In genomic region chr6:25880601-25881000, GRCh38 we compare ENCODE assay signal across 2 cellular contexts.
TF ChIP-seq lines count a peak whose summit lies in the region.

No MANE protein-coding gene starts in this region.

TF ChIP-seq in HepG2, 621 proteins besides CTCF, POLR2A, EP300 and RAD21:
- TF ChIP-seq KDM4B (CRISPR knock-in tag; IDR thresholded peaks at IDR 0.05): no peak
- 0 out of 2 replicates have a peak, but pooled peaks have one; percentile 9 for TF ChIP-seq RARA (CRISPR knock-in tag; IDR thresholded peaks at IDR 0.05)
- 0 out of 2 replicates have a peak, but pooled peaks have one; percentile 20 for TF ChIP-seq PAXIP1 (CRISPR knock-in tag; conservative IDR thresholded peaks at IDR 0.05)
- TF ChIP-seq, protein P1, sequence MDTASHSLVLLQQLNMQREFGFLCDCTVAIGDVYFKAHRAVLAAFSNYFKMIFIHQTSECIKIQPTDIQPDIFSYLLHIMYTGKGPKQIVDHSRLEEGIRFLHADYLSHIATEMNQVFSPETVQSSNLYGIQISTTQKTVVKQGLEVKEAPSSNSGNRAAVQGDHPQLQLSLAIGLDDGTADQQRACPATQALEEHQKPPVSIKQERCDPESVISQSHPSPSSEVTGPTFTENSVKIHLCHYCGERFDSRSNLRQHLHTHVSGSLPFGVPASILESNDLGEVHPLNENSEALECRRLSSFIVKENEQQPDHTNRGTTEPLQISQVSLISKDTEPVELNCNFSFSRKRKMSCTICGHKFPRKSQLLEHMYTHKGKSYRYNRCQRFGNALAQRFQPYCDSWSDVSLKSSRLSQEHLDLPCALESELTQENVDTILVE (CRISPR knock-in tag; IDR thresholded peaks at IDR 0.05): no peak
- TF ChIP-seq ZMYM4 (CRISPR knock-in tag; IDR thresholded peaks at IDR 0.05): no peak
- TF ChIP-seq SALL1 (CRISPR knock-in tag; IDR thresholded peaks at IDR 0.05): no peak
- TF ChIP-seq HOMEZ (CRISPR knock-in tag; IDR thresholded peaks at IDR 0.05; ENCODE audit: low read depth): peak; percentile 30; the same call in 1 of the 2 replicates
- peak; percentile 32; the same call in 1 of the 2 replicates for TF ChIP-seq NFIC (IDR thresholded peaks at IDR 0.05; ENCODE audit: low read length)
- peak; percentile 69 for TF ChIP-seq HNF4A (CRISPR knock-in tag; IDR thresholded peaks at IDR 0.05)
- peak; percentile 51; the same call in 1 of the 2 replicates for TF ChIP-seq POGZ (CRISPR knock-in tag; IDR thresholded peaks at IDR 0.05)
- TF ChIP-seq ARID5B (CRISPR knock-in tag; IDR thresholded peaks at IDR 0.05): peak; percentile 39; the same call in 1 of the 2 replicates
- peak; percentile 72 for TF ChIP-seq HNF4G (IDR thresholded peaks at IDR 0.05; ENCODE audit: borderline replicate concordance, low read depth, low read length)
- no peak for TF ChIP-seq HNF4G (CRISPR knock-in tag; IDR thresholded peaks at IDR 0.05; ENCODE audit: borderline replicate concordance, low read depth)
- no peak for TF ChIP-seq TGIF2 (CRISPR knock-in tag; IDR thresholded peaks at IDR 0.05)

TF ChIP-seq in HEK293T, 16 proteins besides CTCF, POLR2A, EP300 and RAD21:
- no peak for TF ChIP-seq HDGF (IDR thresholded peaks at IDR 0.05; ENCODE audit: borderline replicate concordance)
- no peak for TF ChIP-seq L3MBTL2 (conservative IDR thresholded peaks at IDR 0.05)
- TF ChIP-seq CTBP1 (IDR thresholded peaks at IDR 0.05; ENCODE audit: borderline replicate concordance): no peak
- no peak for TF ChIP-seq NFRKB (IDR thresholded peaks at IDR 0.05)
- no peak for TF ChIP-seq FOXM1 (IDR thresholded peaks at IDR 0.05; ENCODE audit: borderline replicate concordance)
- TF ChIP-seq, protein P2, sequence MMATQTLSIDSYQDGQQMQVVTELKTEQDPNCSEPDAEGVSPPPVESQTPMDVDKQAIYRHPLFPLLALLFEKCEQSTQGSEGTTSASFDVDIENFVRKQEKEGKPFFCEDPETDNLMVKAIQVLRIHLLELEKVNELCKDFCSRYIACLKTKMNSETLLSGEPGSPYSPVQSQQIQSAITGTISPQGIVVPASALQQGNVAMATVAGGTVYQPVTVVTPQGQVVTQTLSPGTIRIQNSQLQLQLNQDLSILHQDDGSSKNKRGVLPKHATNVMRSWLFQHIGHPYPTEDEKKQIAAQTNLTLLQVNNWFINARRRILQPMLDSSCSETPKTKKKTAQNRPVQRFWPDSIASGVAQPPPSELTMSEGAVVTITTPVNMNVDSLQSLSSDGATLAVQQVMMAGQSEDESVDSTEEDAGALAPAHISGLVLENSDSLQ (IDR thresholded peaks at IDR 0.05): no peak
